In the genomic region with DNA sequence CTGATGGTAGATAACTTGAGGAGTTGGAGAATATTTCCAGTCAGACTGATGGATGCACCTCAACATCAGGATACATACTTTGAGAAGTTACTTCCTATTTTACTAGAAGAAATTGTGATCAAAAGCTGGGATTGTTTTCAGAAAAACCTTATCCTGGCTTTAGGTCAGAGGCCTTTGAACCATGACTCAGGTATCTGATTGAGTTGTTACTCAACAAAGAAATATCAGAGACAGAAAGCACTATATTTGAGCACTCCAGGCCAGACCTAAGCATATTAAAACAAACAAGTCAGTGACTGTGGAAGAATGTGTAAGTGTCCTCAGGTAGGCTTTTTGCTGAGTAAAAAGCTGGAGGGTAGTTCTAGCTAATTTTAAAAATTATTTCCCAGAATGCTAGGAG, we compare ENCODE assay signal across 1 cellular context.
TF ChIP-seq lines count a peak whose summit lies in the region.

No MANE protein-coding gene starts in this region.

TF ChIP-seq in liver, 16 proteins besides CTCF, POLR2A, EP300 and RAD21 (continued from another document):
- TF ChIP-seq, protein P1, sequence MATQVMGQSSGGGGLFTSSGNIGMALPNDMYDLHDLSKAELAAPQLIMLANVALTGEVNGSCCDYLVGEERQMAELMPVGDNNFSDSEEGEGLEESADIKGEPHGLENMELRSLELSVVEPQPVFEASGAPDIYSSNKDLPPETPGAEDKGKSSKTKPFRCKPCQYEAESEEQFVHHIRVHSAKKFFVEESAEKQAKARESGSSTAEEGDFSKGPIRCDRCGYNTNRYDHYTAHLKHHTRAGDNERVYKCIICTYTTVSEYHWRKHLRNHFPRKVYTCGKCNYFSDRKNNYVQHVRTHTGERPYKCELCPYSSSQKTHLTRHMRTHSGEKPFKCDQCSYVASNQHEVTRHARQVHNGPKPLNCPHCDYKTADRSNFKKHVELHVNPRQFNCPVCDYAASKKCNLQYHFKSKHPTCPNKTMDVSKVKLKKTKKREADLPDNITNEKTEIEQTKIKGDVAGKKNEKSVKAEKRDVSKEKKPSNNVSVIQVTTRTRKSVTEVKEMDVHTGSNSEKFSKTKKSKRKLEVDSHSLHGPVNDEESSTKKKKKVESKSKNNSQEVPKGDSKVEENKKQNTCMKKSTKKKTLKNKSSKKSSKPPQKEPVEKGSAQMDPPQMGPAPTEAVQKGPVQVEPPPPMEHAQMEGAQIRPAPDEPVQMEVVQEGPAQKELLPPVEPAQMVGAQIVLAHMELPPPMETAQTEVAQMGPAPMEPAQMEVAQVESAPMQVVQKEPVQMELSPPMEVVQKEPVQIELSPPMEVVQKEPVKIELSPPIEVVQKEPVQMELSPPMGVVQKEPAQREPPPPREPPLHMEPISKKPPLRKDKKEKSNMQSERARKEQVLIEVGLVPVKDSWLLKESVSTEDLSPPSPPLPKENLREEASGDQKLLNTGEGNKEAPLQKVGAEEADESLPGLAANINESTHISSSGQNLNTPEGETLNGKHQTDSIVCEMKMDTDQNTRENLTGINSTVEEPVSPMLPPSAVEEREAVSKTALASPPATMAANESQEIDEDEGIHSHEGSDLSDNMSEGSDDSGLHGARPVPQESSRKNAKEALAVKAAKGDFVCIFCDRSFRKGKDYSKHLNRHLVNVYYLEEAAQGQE (IDR thresholded peaks at IDR 0.05): peak; percentile 26
- TF ChIP-seq JUND (IDR thresholded peaks at IDR 0.05): peak; percentile 54 to 76
- peak; percentile 72 to 73 for TF ChIP-seq HNF4A (conservative IDR thresholded peaks at IDR 0.05)
- TF ChIP-seq SP1 (IDR thresholded peaks at IDR 0.05): peak; percentile 60
- TF ChIP-seq NR2F2 (IDR thresholded peaks at IDR 0.05): no peak
- no peak for TF ChIP-seq GABPA (IDR thresholded peaks at IDR 0.05 in 1 of 2, conservative IDR thresholded peaks at IDR 0.05 in 1 of 2)
- peak; percentile 66 to 69 for TF ChIP-seq RXRA (IDR thresholded peaks at IDR 0.05)
- TF ChIP-seq YY1 (IDR thresholded peaks at IDR 0.05): no peak
- TF ChIP-seq, protein P2, sequence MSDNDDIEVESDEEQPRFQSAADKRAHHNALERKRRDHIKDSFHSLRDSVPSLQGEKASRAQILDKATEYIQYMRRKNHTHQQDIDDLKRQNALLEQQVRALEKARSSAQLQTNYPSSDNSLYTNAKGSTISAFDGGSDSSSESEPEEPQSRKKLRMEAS (IDR thresholded peaks at IDR 0.05): peak; percentile 19
- no peak for TF ChIP-seq FOXA2 (IDR thresholded peaks at IDR 0.05)
